ENCODE assay signal across 1 cellular context in the genomic region with DNA sequence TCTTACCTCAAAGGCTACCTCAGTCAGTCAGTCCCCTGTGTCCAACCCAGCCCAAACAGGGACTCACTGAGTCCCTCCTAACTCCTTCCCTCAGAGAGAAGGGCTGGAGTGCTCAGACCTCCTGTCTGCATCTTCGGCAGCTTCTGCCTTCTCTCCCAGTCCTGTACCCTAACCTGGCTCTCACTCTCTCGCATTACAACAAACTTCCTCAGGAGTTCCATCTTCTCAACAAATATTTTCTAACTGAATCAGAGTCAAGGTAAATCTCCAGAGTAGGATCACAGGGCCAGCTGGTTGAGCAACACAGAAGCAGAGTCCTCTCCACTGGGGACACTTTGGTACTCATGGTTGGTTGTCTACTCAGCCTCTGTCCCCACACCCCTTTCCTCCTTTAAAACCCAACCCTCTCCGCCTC.
TF ChIP-seq lines count a peak whose summit lies in the region.

No MANE protein-coding gene starts in this region.

TF ChIP-seq in H1, 55 proteins besides CTCF, POLR2A, EP300 and RAD21:
- TF ChIP-seq SP4 (IDR thresholded peaks at IDR 0.05; ENCODE audit: low read length) (no peak), CHD2 (IDR thresholded peaks at IDR 0.05; ENCODE audit: low read length) (no peak), KDM1A (IDR thresholded peaks at IDR 0.05; ENCODE audit: borderline replicate concordance, low read length) (no peak), RFX5 (IDR thresholded peaks at IDR 0.05; ENCODE audit: borderline replicate concordance, low read depth, low read length) (no peak)
- TF ChIP-seq, protein P1, sequence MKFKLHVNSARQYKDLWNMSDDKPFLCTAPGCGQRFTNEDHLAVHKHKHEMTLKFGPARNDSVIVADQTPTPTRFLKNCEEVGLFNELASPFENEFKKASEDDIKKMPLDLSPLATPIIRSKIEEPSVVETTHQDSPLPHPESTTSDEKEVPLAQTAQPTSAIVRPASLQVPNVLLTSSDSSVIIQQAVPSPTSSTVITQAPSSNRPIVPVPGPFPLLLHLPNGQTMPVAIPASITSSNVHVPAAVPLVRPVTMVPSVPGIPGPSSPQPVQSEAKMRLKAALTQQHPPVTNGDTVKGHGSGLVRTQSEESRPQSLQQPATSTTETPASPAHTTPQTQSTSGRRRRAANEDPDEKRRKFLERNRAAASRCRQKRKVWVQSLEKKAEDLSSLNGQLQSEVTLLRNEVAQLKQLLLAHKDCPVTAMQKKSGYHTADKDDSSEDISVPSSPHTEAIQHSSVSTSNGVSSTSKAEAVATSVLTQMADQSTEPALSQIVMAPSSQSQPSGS (IDR thresholded peaks at IDR 0.05; ENCODE audit: low read length), result no peak
